In the genomic region with DNA sequence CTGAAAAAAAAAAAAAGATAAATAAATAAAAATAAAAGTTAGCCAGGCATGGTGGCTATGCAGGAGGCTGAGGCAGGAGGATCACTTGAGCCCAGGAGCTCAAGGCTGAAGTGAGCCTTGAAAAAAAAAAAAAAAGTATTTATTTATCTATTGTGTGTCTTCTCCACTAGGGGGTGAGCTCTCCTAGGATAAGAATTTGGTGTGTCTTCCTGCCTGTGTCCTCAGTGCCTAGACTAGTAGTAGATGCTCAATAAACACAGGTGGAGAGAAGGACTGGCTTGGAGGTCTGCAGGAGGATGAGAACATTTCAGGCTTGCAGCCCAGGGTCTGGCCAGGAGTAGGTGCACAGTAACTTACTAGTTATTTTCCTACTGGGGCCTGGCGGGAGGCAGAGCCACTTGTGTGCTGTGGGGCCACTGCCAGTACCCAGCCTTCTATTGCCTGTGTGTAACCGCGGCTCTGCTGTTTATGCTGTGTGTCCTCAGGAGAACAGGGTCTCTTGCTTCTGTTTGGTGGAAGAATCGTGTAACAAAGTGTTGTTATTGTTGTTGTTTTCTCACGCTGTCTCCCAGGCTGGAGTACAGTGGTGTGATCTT, we compare ENCODE assay signal across 9 cellular contexts. TPM values are rescaled to one million over a fixed set of nuclear protein-coding genes. Genes with fewer than 3 reads are reported as not detected.
A peak's percentile ranks its signal among the peaks of the same experiment; 100 is the strongest.
DNase-seq lines count a peak whose midpoint lies in the region; ATAC-seq, FAIRE-seq and TF ChIP-seq lines count a peak whose summit lies in the region.
"Had no signal": no experiment of that assay in that cellular context is flagged by ENCODE, and none has a peak within 500 bp of the region (broad histone marks: within the 10 kb centered on the region; RNA-seq: fewer than 3 reads in every experiment).

No MANE protein-coding gene starts in this region.

- H3K9me2 ChIP-seq in OCI-LY7 (ENCODE audit: insufficient read depth, low read length): no peaks in the 10 kb centered on the region

- FAIRE-seq in GM18507 (lab: Jason Lieb, UNC): peak; percentile 51

- 96% methylated on average over 5 of the region's 5 CpGs for WGBS in smooth muscle cell (ENCODE audit: low lambda C conversion rate)

- H3K4me1 ChIP-seq in OCI-LY7 (ENCODE audit: insufficient read depth, low read length, poor library complexity, severe bottlenecking) (peaks cover 20% of the 10 kb centered on the region), smooth muscle cell (ENCODE audit: low read depth) (peaks cover 8% of the 10 kb centered on the region)

- H3K36me3 ChIP-seq in BJ (ENCODE audit: control insufficient read depth, insufficient read depth, low read length): no peaks in the 10 kb centered on the region
- no peaks in the 10 kb centered on the region for H3K36me3 ChIP-seq in OCI-LY7 (ENCODE audit: insufficient read depth, low read length)
- no peaks in the 10 kb centered on the region for H3K36me3 ChIP-seq in smooth muscle cell (ENCODE audit: low read depth)

- no peak overlapping the region for H3K4me2 ChIP-seq in OCI-LY7 (ENCODE audit: low read length)
- no peak overlapping the region for H3K4me2 ChIP-seq in smooth muscle cell

- no peak overlapping the region for H3K9ac ChIP-seq in smooth muscle cell (ENCODE audit: low read depth)

- H3K79me2 ChIP-seq in OCI-LY7 (ENCODE audit: insufficient read depth, low read depth, low read length): no peaks in the 10 kb centered on the region
- H3K79me2 ChIP-seq in smooth muscle cell (ENCODE audit: low read depth): no peaks in the 10 kb centered on the region

- H2AFZ ChIP-seq in OCI-LY7 (ENCODE audit: low read length): no peak overlapping the region
- no peak overlapping the region for H2AFZ ChIP-seq in smooth muscle cell (ENCODE audit: low read depth)

- H4K20me1 ChIP-seq in OCI-LY7 (ENCODE audit: insufficient read depth, low read length) (no peaks in the 10 kb centered on the region), smooth muscle cell (ENCODE audit: low read depth) (no peaks in the 10 kb centered on the region)

- DNase-seq in BJ (ENCODE audit: low read depth): no peak
- DNase-seq in GM18507 (ENCODE audit: extremely low spot score, insufficient read length, low read depth): no peak
- DNase-seq in OCI-LY7 (ENCODE audit: low spot score): peak; percentile 81
- peak; percentile 64 for DNase-seq in epithelial cell of esophagus (ENCODE audit: low read depth)
- no peak for DNase-seq in smooth muscle cell (lab: John Stamatoyannopoulos, UW; ENCODE audit: unreplicated experiment)
- no peak for DNase-seq in hypothalamus (lab: John Stamatoyannopoulos, UW)

- TF ChIP-seq CTCF in BJ (IDR thresholded peaks at IDR 0.05; ENCODE audit: insufficient read depth, low read depth, low read length) (peak; percentile 55), OCI-LY7 (conservative IDR thresholded peaks at IDR 0.05; ENCODE audit: low read length) (peak; percentile 81), epithelial cell of esophagus (IDR thresholded peaks at IDR 0.05; ENCODE audit: insufficient read depth, low read depth, low read length, missing control alignments) (peak; percentile 57), smooth muscle cell (IDR thresholded peaks at IDR 0.05; ENCODE audit: borderline replicate concordance, insufficient read depth, poor library complexity, severe bottlenecking) (peak; percentile 61)

- CTCF ChIA-PET in BJ (lab: Yijun Ruan, JAX): interaction anchor here (0.7 to 7.8 kb wide), 17 partner anchors 10 to 235 kb away, joined by 3 to 226 read pairs (median 4); a partner anchor contains a TSS
- CTCF ChIA-PET in OCI-LY7 (lab: Charles Lee; ENCODE audit: unreplicated experiment): interaction anchor here (1.0 kb wide), 1 partner anchor 13 kb away, joined by 3 read pairs; no protein-coding TSS in a partner anchor

- intact Hi-C loops in OCI-LY7 (cut with micrococcal nuclease; ENCODE audit: unreplicated experiment): loop anchor here (1.0 kb wide), 1 partner anchor 78 kb away; no protein-coding TSS in a partner anchor

- H3K27me3 ChIP-seq in BJ (ENCODE audit: control insufficient read depth, insufficient read depth, low read length) (peaks cover 4% of the 10 kb centered on the region), smooth muscle cell (ENCODE audit: low read depth) (no peaks in the 10 kb centered on the region)

- H3K4me3 ChIP-seq in BJ (ENCODE audit: low read depth, low read length): no peak overlapping the region
- no peak overlapping the region for H3K4me3 ChIP-seq in OCI-LY7 (ENCODE audit: low read depth, low read length, poor library complexity, severe bottlenecking)
- no peak overlapping the region for H3K4me3 ChIP-seq in epithelial cell of esophagus (ENCODE audit: low read length)
- H3K4me3 ChIP-seq in smooth muscle cell: no peak overlapping the region

- no TSS peak for BruUV-seq in OCI-LY7 (replicated peaks; lab: Mats Ljungman, UMichigan)

- no peak overlapping the region for H3K27ac ChIP-seq in OCI-LY7 (ENCODE audit: low read depth, low read length, poor library complexity, severe bottlenecking)
- no peak overlapping the region for H3K27ac ChIP-seq in smooth muscle cell (ENCODE audit: low read depth)
- H3K27ac ChIP-seq: epithelial cell of prostate had no signal

- H3F3A ChIP-seq in smooth muscle cell (ENCODE audit: low read depth): no peaks in the 10 kb centered on the region

- POLR2A ChIA-PET in BJ (lab: Charles Lee) (interaction anchor here (0.6 kb wide), 2 partner anchors 16 to 174 kb away, joined by 11 to 14 read pairs; no protein-coding TSS in a partner anchor), OCI-LY7 (lab: Charles Lee) (interaction anchor here (0.6 to 1.3 kb wide), 2 partner anchors 13 to 78 kb away, joined by 3 to 5 read pairs; no protein-coding TSS in a partner anchor)

- H3K9me3 ChIP-seq in OCI-LY7 (ENCODE audit: low read length): no peaks in the 10 kb centered on the region
- H3K9me3 ChIP-seq in smooth muscle cell (replicated peaks; ENCODE audit: low read depth): no peaks in the 10 kb centered on the region

- ATAC-seq in GM18520 (IDR thresholded peaks at IDR 0.05; ENCODE audit: unreplicated experiment): no peak
- ATAC-seq in GM18870 (IDR thresholded peaks at IDR 0.05; ENCODE audit: unreplicated experiment): no peak

RNA-seq across cellular contexts. Expression of a gene that starts 5.4 kb away (rescaled TPM):
- polyA plus RNA-seq in BJ (2011; rRNA removed) (0.04 TPM in 1 of 2 replicates, not detected in the other), smooth muscle cell (0.66 and 1.8 TPM in 2 replicates)
- polyA minus RNA-seq in BJ (2011; rRNA and poly(A)+ RNA removed): 0.05 TPM in 1 of 2 replicates, not detected in the other
- 1.3 and 2.3 TPM in 2 replicates for total RNA-seq in OCI-LY7 (2014; rRNA removed; shearing (Covaris generic))
- total RNA-seq in OCI-LY7 (2022) (9.7 and 11.5 TPM in 2 replicates), smooth muscle cell (1.1 and 3.1 TPM in 2 replicates)

RNA-seq across cellular contexts. Expression of a gene that starts 37.1 kb away (rescaled TPM):
- polyA plus RNA-seq in BJ (2011; rRNA removed) (40.5 and 65.8 TPM in 2 replicates), smooth muscle cell (62.1 and 95.0 TPM in 2 replicates)
- 44.4 and 56.7 TPM in 2 replicates for polyA minus RNA-seq in BJ (2011; rRNA and poly(A)+ RNA removed)
- 44.0 and 46.6 TPM in 2 replicates for total RNA-seq in OCI-LY7 (2014; rRNA removed; shearing (Covaris generic))
- total RNA-seq in OCI-LY7 (2022) (53.2 and 74.8 TPM in 2 replicates), smooth muscle cell (44.5 and 49.7 TPM in 2 replicates)

RNA-seq across cellular contexts. Expression of a gene that starts 45.7 kb away (rescaled TPM):
- polyA plus RNA-seq in BJ (2011; rRNA removed) (0.25 TPM in 1 of 2 replicates, not detected in the other), smooth muscle cell (0.13 and 2.3 TPM in 2 replicates)
- 0.28 TPM in 1 of 2 replicates, not detected in the other for polyA minus RNA-seq in BJ (2011; rRNA and poly(A)+ RNA removed)
- total RNA-seq in OCI-LY7 (2014; rRNA removed; shearing (Covaris generic)): not detected in 2 replicates
- total RNA-seq in OCI-LY7 (2022) (not detected in 2 replicates), smooth muscle cell (1.7 TPM in 1 of 2 replicates, not detected in the other)

RNA-seq across cellular contexts. Expression of a gene that starts 50.9 kb away (rescaled TPM):
- polyA plus RNA-seq in BJ (2011; rRNA removed) (0.31 and 0.34 TPM in 2 replicates), smooth muscle cell (1.7 and 2.0 TPM in 2 replicates)
- polyA minus RNA-seq in BJ (2011; rRNA and poly(A)+ RNA removed): 0.28 and 0.46 TPM in 2 replicates
- total RNA-seq in OCI-LY7 (2014; rRNA removed; shearing (Covaris generic)): 0.57 and 0.85 TPM in 2 replicates
- total RNA-seq in OCI-LY7 (2022) (2.5 and 2.6 TPM in 2 replicates), smooth muscle cell (1.2 and 1.8 TPM in 2 replicates)

Comparison
In these comparisons a context has a peak if more than half of its experiments do, and no peak if none do; other contexts are left out.
1. DNase-seq: peak in OCI-LY7 (single experiment) and epithelial cell of esophagus (single experiment); none in BJ (single experiment), GM18507 (single experiment), smooth muscle cell (single experiment) and hypothalamus (0 of 51).
2. Peak in every context shown above with its lines, with median percentiles within 50 percentile points of each other: CTCF ChIP-seq.